Comparison of ENCODE assay signal across 8 cellular contexts in genomic region chr1:248825136-248825535, GRCh38. TPM values are rescaled to one million over a fixed set of nuclear protein-coding genes. Genes with fewer than 3 reads are reported as not detected.
A peak's percentile ranks its signal among the peaks of the same experiment; 100 is the strongest.
DNase-seq lines count a peak whose midpoint lies in the region; ATAC-seq and TF ChIP-seq lines count a peak whose summit lies in the region.

No MANE protein-coding gene starts in this region.

- H3K9ac ChIP-seq in IMR-90 (ENCODE audit: low read depth, low read length) = peak overlapping the region; percentile 94

- H3K56ac ChIP-seq in IMR-90 (ENCODE audit: extremely low read depth, insufficient read depth, low read length) = peak overlapping the region; percentile 90

- peak overlapping the region; percentile 26; the same call in 2 of the 3 replicates for H2BK15ac ChIP-seq in IMR-90 (ENCODE audit: low read depth, low read length)

- no TSS peak for BruUV-seq in IMR-90 (replicated peaks; lab: Mats Ljungman, UMichigan)

- TF ChIP-seq POLR2A in IMR-90 (IDR thresholded peaks at IDR 0.05; ENCODE audit: low read depth, low read length) = no peak

- H3K4me1 Mint-ChIP-seq in activated naive CD8-positive, alpha-beta T cell (ENCODE audit: low read depth) = peaks cover 58% of the 10 kb centered on the region
- peaks cover 66% of the 10 kb centered on the region for H3K4me1 Mint-ChIP-seq in stimulated activated naive CD8-positive, alpha-beta T cell treated with anti-CD3 and anti-CD28 coated beads, Interleukin-15, amount 100 ng/mL, for 72 hours

- ATAC-seq in IMR-90 (ENCODE audit: low read depth) = no peak
- no peak for ATAC-seq in stimulated activated naive CD8-positive, alpha-beta T cell treated with anti-CD3 and anti-CD28 coated beads, Interleukin-15, amount 100 ng/mL, for 72 hours
- no peak for ATAC-seq in HG02678 (IDR thresholded peaks at IDR 0.05; ENCODE audit: unreplicated experiment)
- ATAC-seq in GM18861 (IDR thresholded peaks at IDR 0.05; ENCODE audit: unreplicated experiment) = no peak

- H2BK20ac ChIP-seq in IMR-90 (ENCODE audit: low read depth, low read length) = no peak overlapping the region

- H3K27me3 Mint-ChIP-seq in activated naive CD8-positive, alpha-beta T cell = no peaks in the 10 kb centered on the region
- H3K27me3 Mint-ChIP-seq in stimulated activated naive CD8-positive, alpha-beta T cell treated with anti-CD3 and anti-CD28 coated beads, Interleukin-15, amount 100 ng/mL, for 72 hours = no peaks in the 10 kb centered on the region

- H3K36me3 ChIP-seq in IMR-90 (ENCODE audit: control insufficient read depth, insufficient read depth, low read length) = peaks cover 11% of the 10 kb centered on the region

- peak overlapping the region; percentile 96 for H3K4ac ChIP-seq in IMR-90 (ENCODE audit: low read depth, low read length)

- H3K36me3 Mint-ChIP-seq in activated naive CD8-positive, alpha-beta T cell = peaks cover 2% of the 10 kb centered on the region

- H3K14ac ChIP-seq in IMR-90 (replicated peaks; ENCODE audit: low read depth, low read length) = peak overlapping the region; percentile 93; the same call in 1 of the 2 replicates

- H3K27ac Mint-ChIP-seq in activated naive CD8-positive, alpha-beta T cell = peak overlapping the region; percentile 99
- H3K27ac Mint-ChIP-seq in stimulated activated naive CD8-positive, alpha-beta T cell treated with anti-CD3 and anti-CD28 coated beads, Interleukin-15, amount 100 ng/mL, for 72 hours = peak overlapping the region; percentile 99

- peaks cover 24% of the 10 kb centered on the region for H3K4me1 ChIP-seq in IMR-90 (ENCODE audit: control insufficient read depth, insufficient read depth, low read length)

- peak overlapping the region; percentile 96 for H2AFZ ChIP-seq in IMR-90 (replicated peaks; ENCODE audit: low read length, poor library complexity)

- TF ChIP-seq RAD21 in IMR-90 (IDR thresholded peaks at IDR 0.05; ENCODE audit: low read length) = no peak

- H3K79me1 ChIP-seq in IMR-90 (ENCODE audit: low read depth in 1 of 2, low read length in 2 of 2) = peaks cover 22 to 63% of the 10 kb centered on the region in 2 experiments

- peaks cover 24% of the 10 kb centered on the region; the same call in 1 of the 2 replicates for H4K20me1 ChIP-seq in IMR-90 (ENCODE audit: insufficient read depth, low read length)

- in situ Hi-C loops in IMR-90 (cut with MboI; ENCODE audit: low sequenced_read_pairs) = no loop called here

- H2BK5ac ChIP-seq in IMR-90 (ENCODE audit: low read depth, low read length, poor library complexity, severe bottlenecking) = peak overlapping the region; percentile 91

- peaks cover 26% of the 10 kb centered on the region for H3K9me1 ChIP-seq in IMR-90 (ENCODE audit: insufficient read depth, low read length)

- H2AK9ac ChIP-seq in IMR-90 (replicated peaks; ENCODE audit: low read depth, low read length, poor library complexity) = peak overlapping the region; percentile 100

- dilution Hi-C loops in IMR-90 (cut with HindIII; ENCODE audit: low sequenced_read_pairs, unreplicated experiment) = no loop called here

- peak overlapping the region; percentile 90 for H4K91ac ChIP-seq in IMR-90 (ENCODE audit: insufficient read depth, low read depth, low read length)

- H3K9me3 Mint-ChIP-seq in activated naive CD8-positive, alpha-beta T cell (ENCODE audit: low read depth) = no peaks in the 10 kb centered on the region
- H3K9me3 Mint-ChIP-seq in stimulated activated naive CD8-positive, alpha-beta T cell treated with anti-CD3 and anti-CD28 coated beads, Interleukin-15, amount 100 ng/mL, for 72 hours = no peaks in the 10 kb centered on the region

- peak overlapping the region; percentile 91 for H3K27ac ChIP-seq in IMR-90 (ENCODE audit: insufficient read depth, low read length)

- WGBS in IMR-90 (ENCODE audit: extremely low coverage in 2 of 2, insufficient read length in 1 of 2), 2 experiments = 0% methylated on average over 2 of the region's 10 CpGs; no CpG with 5 or more reads in 1 of the 2 experiments

- DNase-seq in IMR-90 = no peak
- no peak for DNase-seq in stimulated activated naive CD8-positive, alpha-beta T cell treated with anti-CD3 and anti-CD28 coated beads, Interleukin-15, amount 100 ng/mL, for 72 hours
- DNase-seq in GF-D8 (lab: John Stamatoyannopoulos, UW) = no peak
- no peak for DNase-seq in NCI-H1105 (lab: John Stamatoyannopoulos, UW)

- H4K5ac ChIP-seq in IMR-90 (ENCODE audit: low read depth, low read length) = peak overlapping the region; percentile 72; the same call in 1 of the 2 replicates

- H2BK120ac ChIP-seq in IMR-90 (ENCODE audit: low read depth, low read length) = peak overlapping the region; percentile 71

- H3K4me3 Mint-ChIP-seq in activated naive CD8-positive, alpha-beta T cell = peak overlapping the region; percentile 98
- H3K4me3 Mint-ChIP-seq in stimulated activated naive CD8-positive, alpha-beta T cell treated with anti-CD3 and anti-CD28 coated beads, Interleukin-15, amount 100 ng/mL, for 72 hours = peak overlapping the region; percentile 79 to 88

- H4K8ac ChIP-seq in IMR-90 (ENCODE audit: low read depth in 2 of 2, low read length in 2 of 2) = peak overlapping the region; percentile 66 to 96

- H3K9me3 ChIP-seq in IMR-90 (ENCODE audit: control insufficient read depth, insufficient read depth, low read length) (no peaks in the 10 kb centered on the region), iPS-18c (ENCODE audit: control insufficient read depth, insufficient read depth, low read length) (no peaks in the 10 kb centered on the region)

- no peaks in the 10 kb centered on the region for H3K27me3 ChIP-seq in IMR-90 (ENCODE audit: control insufficient read depth, insufficient read depth, low read length)

- H3K23ac ChIP-seq in IMR-90 (ENCODE audit: low read depth, low read length) = peak overlapping the region; percentile 65

- no peak overlapping the region; the same call in 1 of the 2 replicates for H3K18ac ChIP-seq in IMR-90 (ENCODE audit: low read depth, low read length)

- CTCF ChIA-PET in IMR-90 (lab: Yijun Ruan, JAX) = interaction anchor here (1.1 kb wide), 1 partner anchor 12 kb away, joined by 6 read pairs; the partner anchor contains the start of gene ZNF672

- no peak for TF ChIP-seq CTCF in IMR-90 (conservative IDR thresholded peaks at IDR 0.05; ENCODE audit: low read depth, low read length)

- H3K4me3 ChIP-seq in IMR-90 (ENCODE audit: insufficient read depth, low read depth, low read length) = peak overlapping the region; percentile 79
- peak overlapping the region; percentile 87 for H3K4me3 ChIP-seq in iPS-18c (ENCODE audit: insufficient read depth, low read depth, low read length)

- peak overlapping the region; percentile 94 for H2AK5ac ChIP-seq in IMR-90 (ENCODE audit: low read depth, low read length)

- H3K4me2 ChIP-seq in IMR-90 (ENCODE audit: low read depth, low read length) = peak overlapping the region; percentile 84

- POLR2A ChIA-PET in IMR-90 (lab: Charles Lee; ENCODE audit: unreplicated experiment) = interaction anchor here (0.6 to 1.6 kb wide), 3 partner anchors 11 to 587 kb away, joined by 4 to 12 read pairs (median 5); partner anchors contain the start of gene ZNF672

- intact Hi-C loops in IMR-90 (cut with micrococcal nuclease) = no loop called here

TF ChIP-seq in IMR-90, 13 proteins besides CTCF, POLR2A, EP300 and RAD21:
- no peak for TF ChIP-seq BHLHE40 (IDR thresholded peaks at IDR 0.05; ENCODE audit: low read depth, low read length)
- TF ChIP-seq USF2 (IDR thresholded peaks at IDR 0.05; ENCODE audit: low read depth, low read length) = no peak
- TF ChIP-seq NFE2L2 (IDR thresholded peaks at IDR 0.05; ENCODE audit: low read depth, low read length) = no peak
- TF ChIP-seq CEBPB (IDR thresholded peaks at IDR 0.05; ENCODE audit: low read depth, low read length) = no peak
- TF ChIP-seq MXI1 (IDR thresholded peaks at IDR 0.05; ENCODE audit: borderline replicate concordance, low read depth, low read length) = no peak
- no peak for TF ChIP-seq MAFK (IDR thresholded peaks at IDR 0.05; ENCODE audit: low read depth, low read length)
- TF ChIP-seq FOS (IDR thresholded peaks at IDR 0.05; ENCODE audit: low read depth, low read length) = no peak
- no peak for TF ChIP-seq RCOR1 (IDR thresholded peaks at IDR 0.05; ENCODE audit: insufficient replicate concordance, low read length)
- TF ChIP-seq MAZ (IDR thresholded peaks at IDR 0.05; ENCODE audit: borderline replicate concordance, low read depth, low read length) = no peak
- no peak for TF ChIP-seq ELK1 (IDR thresholded peaks at IDR 0.05; ENCODE audit: borderline replicate concordance, low read depth, low read length)
- TF ChIP-seq CHD1 (IDR thresholded peaks at IDR 0.05; ENCODE audit: low read depth, low read length) = no peak
- no peak for TF ChIP-seq SMC3 (IDR thresholded peaks at IDR 0.05; ENCODE audit: low read depth, low read length)
- no peak for TF ChIP-seq RFX5 (IDR thresholded peaks at IDR 0.05; ENCODE audit: low read depth, low read length)

RNA-seq across cellular contexts. Expression of gene SH3BP5L, which starts 0.6 kb away (rescaled TPM):
- 23.3 and 25.0 TPM in 2 replicates for total RNA-seq in IMR-90 (2012; rRNA removed)
- 35.6 and 35.9 TPM in 2 replicates for polyA plus RNA-seq in IMR-90 (2012; rRNA removed)
- polyA plus RNA-seq in IMR-90 (2012; cell fraction: cytosol; rRNA removed) = 29.6 TPM in 2 replicates
- polyA plus RNA-seq in IMR-90 (2012; cell fraction: nucleus; rRNA removed; ENCODE audit: low replicate concordance) = 49.6 and 76.9 TPM in 2 replicates

RNA-seq across cellular contexts. Expression of gene ZNF672, which starts 12.9 kb away (rescaled TPM):
- total RNA-seq in IMR-90 (2012; rRNA removed) = 6.6 and 6.9 TPM in 2 replicates
- polyA plus RNA-seq in IMR-90 (2012; rRNA removed) = 12.6 and 16.2 TPM in 2 replicates
- 10.4 and 15.2 TPM in 2 replicates for polyA plus RNA-seq in IMR-90 (2012; cell fraction: cytosol; rRNA removed)
- 16.8 and 30.7 TPM in 2 replicates for polyA plus RNA-seq in IMR-90 (2012; cell fraction: nucleus; rRNA removed; ENCODE audit: low replicate concordance)

RNA-seq across cellular contexts. Expression of gene ZNF692, which starts 33.7 kb away (rescaled TPM):
- total RNA-seq in IMR-90 (2012; rRNA removed) = 6.9 and 7.3 TPM in 2 replicates
- polyA plus RNA-seq in IMR-90 (2012; rRNA removed) = 50.4 and 51.5 TPM in 2 replicates
- 19.6 and 20.7 TPM in 2 replicates for polyA plus RNA-seq in IMR-90 (2012; cell fraction: cytosol; rRNA removed)
- polyA plus RNA-seq in IMR-90 (2012; cell fraction: nucleus; rRNA removed; ENCODE audit: low replicate concordance) = 340 and 590 TPM in 2 replicates
